Comparison of ENCODE assay signal across 25 cellular contexts in genomic region chr18:78127041-78127440, GRCh38.
"Had no signal": no experiment of that assay in that cellular context is flagged by ENCODE, and none has a peak within 500 bp of the region (broad histone marks: within the 10 kb centered on the region; RNA-seq: fewer than 3 reads in every experiment).

No MANE protein-coding gene starts in this region.

- FAIRE-seq: colon, endothelial cell of umbilical vein, frontal cortex, islet of Langerhans, keratinocyte had no signal

- H3K9me3 ChIP-seq: esophagus muscularis mucosa, gastroesophageal sphincter, heart left ventricle had no signal

- H3K36me3 Mint-ChIP-seq: memory B cell had no signal

- H3K4me3 Mint-ChIP-seq: memory B cell; naive thymus-derived CD4-positive, alpha-beta T cell had no signal

- H3K27ac Mint-ChIP-seq: memory B cell; naive thymus-derived CD4-positive, alpha-beta T cell had no signal

- DNase-seq: dermis blood vessel endothelial cell; dorsolateral prefrontal cortex; effector CD4-positive, alpha-beta T cell; effector memory CD4-positive, alpha-beta T cell; foreskin keratinocyte; heart left ventricle; hippocampal formation; kidney glomerular epithelial cell; left colon; left lung; left ventricle myocardium superior; mammary epithelial cell; mesendoderm; midbrain; naive thymus-derived CD4-positive, alpha-beta T cell had no signal

- H3K36me3 ChIP-seq: esophagus muscularis mucosa, gastroesophageal sphincter, heart left ventricle, left lung had no signal

- H3K4me3 ChIP-seq: coronary artery, dorsolateral prefrontal cortex, esophagus muscularis mucosa, gastroesophageal sphincter, heart left ventricle, left lung, lung had no signal

- H3K27ac ChIP-seq: coronary artery, dorsolateral prefrontal cortex, esophagus muscularis mucosa, foreskin keratinocyte, gastroesophageal sphincter, heart left ventricle, left lung had no signal

- H3K27me3 ChIP-seq: foreskin keratinocyte had no signal

- H3K4me1 ChIP-seq: esophagus muscularis mucosa, foreskin keratinocyte, gastroesophageal sphincter, heart left ventricle, left lung had no signal
